8 cellular contexts compared by ENCODE assay signal in the genomic region with DNA sequence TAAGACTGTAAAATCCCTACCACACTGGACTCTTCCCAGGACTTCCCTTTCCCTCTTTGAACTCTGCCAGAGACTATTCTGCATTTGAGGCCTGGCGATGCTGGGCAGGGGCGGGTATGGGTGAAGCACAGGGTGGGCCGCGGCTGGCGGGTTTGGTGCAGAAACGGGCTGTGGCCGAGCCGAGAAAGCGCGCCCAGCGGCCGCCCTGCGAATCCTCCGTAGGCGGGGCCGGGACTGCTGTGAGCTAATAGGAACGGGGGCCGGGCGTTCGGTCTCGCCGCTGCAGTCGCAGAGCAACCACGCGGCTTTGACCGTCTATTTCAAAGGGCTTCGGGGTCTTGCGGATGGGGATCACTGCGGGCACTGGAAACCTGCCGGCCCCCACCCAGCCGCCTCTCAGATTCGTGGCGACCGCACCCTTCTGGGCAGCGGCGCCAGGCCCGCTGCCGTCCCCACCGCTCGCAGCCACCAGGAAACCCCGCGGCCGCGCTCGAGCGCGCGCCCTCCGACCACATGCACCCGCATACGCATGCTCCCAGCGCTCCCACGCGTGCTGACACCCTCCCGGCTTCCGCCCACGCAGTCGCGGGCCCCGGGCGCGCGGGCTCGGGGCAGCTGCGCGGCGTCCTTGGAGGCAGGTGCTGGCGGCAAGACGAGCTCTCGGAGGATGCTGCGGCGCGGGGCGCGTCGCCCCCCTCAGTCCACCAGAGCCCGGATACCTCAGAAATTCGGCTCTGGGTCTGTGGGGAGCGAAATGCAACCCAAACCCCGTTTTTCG. TPM values are rescaled to one million over a fixed set of nuclear protein-coding genes. Genes with fewer than 3 reads are reported as not detected.
DNase-seq lines count a peak whose midpoint lies in the region; TF ChIP-seq lines count a peak whose summit lies in the region.

No MANE protein-coding gene starts in this region.

- no peaks in the 10 kb centered on the region for H3K27me3 ChIP-seq in suprapubic skin

- peak overlapping the region; percentile 65 for H3K4me3 ChIP-seq in LNCaP clone FGC (ENCODE audit: low read depth, low read length)
- H3K4me3 ChIP-seq in suprapubic skin, result peak overlapping the region; percentile 67

- H3K4me1 ChIP-seq in suprapubic skin, result peaks cover 30% of the 10 kb centered on the region

- DNase-seq in GF-D8 (lab: John Stamatoyannopoulos, UW), result peak; percentile 56
- DNase-seq in H4 (ENCODE audit: low spot score), result peak; percentile 63
- DNase-seq in LNCaP clone FGC (ENCODE audit: low read depth), result no peak
- DNase-seq in SK-N-DZ (ENCODE audit: low spot score), result peak; percentile 85
- DNase-seq in activated naive CD4-positive, alpha-beta T cell treated with anti-CD3 and anti-CD28 coated beads, Interleukin-2, amount 50 U/mL, for 16 hours, result peak; percentile 86
- DNase-seq in globus pallidus (ENCODE audit: low spot score), result peak; percentile 87
- DNase-seq in occipital lobe (lab: John Stamatoyannopoulos, UW), result peak; percentile 88
- peak; percentile 93 to 97 for DNase-seq in suprapubic skin (ENCODE audit: low spot score in 2 of 2)

- TF ChIP-seq EP300 in suprapubic skin (IDR thresholded peaks at IDR 0.05), result no peak

- TF ChIP-seq POLR2A in suprapubic skin (IDR thresholded peaks at IDR 0.05), result peak in 1 of 2 donors; percentile 58

- under 1% methylated on average over 29 of the region's 81 CpGs for WGBS in suprapubic skin

- H3K36me3 ChIP-seq in suprapubic skin, result no peaks in the 10 kb centered on the region

- peak; percentile 25; the same call in 1 of the 2 replicates for TF ChIP-seq CTCF in LNCaP clone FGC (IDR thresholded peaks at IDR 0.05; ENCODE audit: control insufficient read depth, extremely low read depth, insufficient read depth)
- TF ChIP-seq CTCF in suprapubic skin (IDR thresholded peaks at IDR 0.05), result peak in 1 of 2 donors; percentile 33

- no peaks in the 10 kb centered on the region for H3K9me3 ChIP-seq in suprapubic skin

- peak overlapping the region; percentile 92 for H3K27ac ChIP-seq in suprapubic skin

RNA-seq across cellular contexts. Expression of gene DNTTIP2, which starts 32.7 kb away (rescaled TPM):
- 35.6 and 35.9 TPM in 2 replicates for total RNA-seq in H4 (2014; rRNA removed; shearing (Covaris generic))
- polyA plus RNA-seq in SK-N-DZ (2014; cell fraction: cytosol; rRNA removed), result 9.0 and 12.3 TPM in 2 replicates
- 171 and 227 TPM in 2 replicates for polyA plus RNA-seq in SK-N-DZ (2014; cell fraction: nucleus; rRNA removed)
- total RNA-seq in occipital lobe (38.4 TPM), suprapubic skin (10 to 100 TPM; 31.0 to 50.1 (median 44.7) TPM)
